ENCODE assay signal across 1 cellular context in the genomic region with DNA sequence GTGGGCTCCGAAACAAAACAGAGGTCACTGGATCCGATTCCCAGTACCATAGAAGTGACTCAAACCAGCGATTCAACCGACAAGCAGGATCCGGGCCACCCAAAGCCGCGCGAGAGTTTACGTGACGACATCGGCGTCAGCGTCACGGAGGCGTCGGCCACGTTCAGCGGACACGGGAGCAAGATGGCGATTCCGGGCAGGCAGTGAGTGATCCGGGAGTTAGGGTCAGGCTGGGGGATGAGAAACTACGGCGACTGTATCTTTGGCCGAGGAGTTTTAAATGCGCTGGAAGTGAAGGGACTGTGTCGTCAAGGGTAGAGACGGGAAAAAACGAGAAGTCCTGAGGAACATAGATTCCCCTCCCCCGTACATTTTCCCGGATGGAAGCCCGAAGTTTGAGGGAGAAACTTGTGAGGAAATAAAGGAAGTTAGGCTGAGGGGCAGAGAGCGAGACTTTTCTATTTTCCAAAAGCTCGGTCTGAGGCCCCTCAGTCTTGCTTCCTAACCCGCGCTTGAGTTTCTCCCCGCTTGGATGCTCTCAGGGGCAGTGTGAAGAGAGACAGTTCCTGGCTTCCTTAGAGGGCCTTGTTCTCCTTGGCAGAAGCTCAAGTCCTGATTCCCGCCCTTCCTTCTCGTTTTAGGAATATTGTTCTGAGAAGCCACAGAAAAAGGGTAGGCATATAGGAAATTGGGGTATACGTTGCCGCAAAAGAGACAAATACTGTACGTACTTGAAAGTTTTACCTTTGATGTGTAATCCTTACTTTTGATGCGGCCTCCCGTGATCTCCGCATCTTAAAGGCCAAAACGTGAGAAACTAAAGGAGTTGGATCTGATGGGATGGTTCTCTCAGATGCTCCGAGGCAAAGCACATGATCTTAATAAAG.
TF ChIP-seq lines count a peak whose summit lies in the region.

A gene with protein sequence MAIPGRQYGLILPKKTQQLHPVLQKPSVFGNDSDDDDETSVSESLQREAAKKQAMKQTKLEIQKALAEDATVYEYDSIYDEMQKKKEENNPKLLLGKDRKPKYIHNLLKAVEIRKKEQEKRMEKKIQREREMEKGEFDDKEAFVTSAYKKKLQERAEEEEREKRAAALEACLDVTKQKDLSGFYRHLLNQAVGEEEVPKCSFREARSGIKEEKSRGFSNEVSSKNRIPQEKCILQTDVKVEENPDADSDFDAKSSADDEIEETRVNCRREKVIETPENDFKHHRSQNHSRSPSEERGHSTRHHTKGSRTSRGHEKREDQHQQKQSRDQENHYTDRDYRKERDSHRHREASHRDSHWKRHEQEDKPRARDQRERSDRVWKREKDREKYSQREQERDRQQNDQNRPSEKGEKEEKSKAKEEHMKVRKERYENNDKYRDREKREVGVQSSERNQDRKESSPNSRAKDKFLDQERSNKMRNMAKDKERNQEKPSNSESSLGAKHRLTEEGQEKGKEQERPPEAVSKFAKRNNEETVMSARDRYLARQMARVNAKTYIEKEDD (plus strand): TSS at position 156 of the 887 bp plus-strand sequence. CDS start 28 bp downstream, at position 184.

TF ChIP-seq in HepG2, 621 proteins besides CTCF, POLR2A, EP300 and RAD21 (continued from another document and continues in another):
- TF ChIP-seq, protein P1, sequence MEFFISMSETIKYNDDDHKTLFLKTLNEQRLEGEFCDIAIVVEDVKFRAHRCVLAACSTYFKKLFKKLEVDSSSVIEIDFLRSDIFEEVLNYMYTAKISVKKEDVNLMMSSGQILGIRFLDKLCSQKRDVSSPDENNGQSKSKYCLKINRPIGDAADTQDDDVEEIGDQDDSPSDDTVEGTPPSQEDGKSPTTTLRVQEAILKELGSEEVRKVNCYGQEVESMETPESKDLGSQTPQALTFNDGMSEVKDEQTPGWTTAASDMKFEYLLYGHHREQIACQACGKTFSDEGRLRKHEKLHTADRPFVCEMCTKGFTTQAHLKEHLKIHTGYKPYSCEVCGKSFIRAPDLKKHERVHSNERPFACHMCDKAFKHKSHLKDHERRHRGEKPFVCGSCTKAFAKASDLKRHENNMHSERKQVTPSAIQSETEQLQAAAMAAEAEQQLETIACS (CRISPR knock-in tag; IDR thresholded peaks at IDR 0.05) = 0 out of 2 replicates have a peak, but pooled peaks have one; percentile 47
- TF ChIP-seq KDM3A (CRISPR knock-in tag; IDR thresholded peaks at IDR 0.05; ENCODE audit: low read depth) = peak; percentile 67; the same call in 1 of the 2 replicates
- TF ChIP-seq, protein P2, sequence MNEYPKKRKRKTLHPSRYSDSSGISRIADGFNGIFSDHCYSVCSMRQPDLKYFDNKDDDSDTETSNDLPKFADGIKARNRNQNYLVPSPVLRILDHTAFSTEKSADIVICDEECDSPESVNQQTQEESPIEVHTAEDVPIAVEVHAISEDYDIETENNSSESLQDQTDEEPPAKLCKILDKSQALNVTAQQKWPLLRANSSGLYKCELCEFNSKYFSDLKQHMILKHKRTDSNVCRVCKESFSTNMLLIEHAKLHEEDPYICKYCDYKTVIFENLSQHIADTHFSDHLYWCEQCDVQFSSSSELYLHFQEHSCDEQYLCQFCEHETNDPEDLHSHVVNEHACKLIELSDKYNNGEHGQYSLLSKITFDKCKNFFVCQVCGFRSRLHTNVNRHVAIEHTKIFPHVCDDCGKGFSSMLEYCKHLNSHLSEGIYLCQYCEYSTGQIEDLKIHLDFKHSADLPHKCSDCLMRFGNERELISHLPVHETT (CRISPR knock-in tag; conservative IDR thresholded peaks at IDR 0.05) = peak; percentile 55; the same call in 1 of the 2 replicates
- TF ChIP-seq SSRP1 (CRISPR knock-in tag; IDR thresholded peaks at IDR 0.05) = 0 out of 2 replicates have a peak, but pooled peaks have one; percentile 37
- peak; percentile 84 for TF ChIP-seq ZFX (CRISPR knock-in tag; IDR thresholded peaks at IDR 0.05; ENCODE audit: low read depth)
- TF ChIP-seq, protein P3, sequence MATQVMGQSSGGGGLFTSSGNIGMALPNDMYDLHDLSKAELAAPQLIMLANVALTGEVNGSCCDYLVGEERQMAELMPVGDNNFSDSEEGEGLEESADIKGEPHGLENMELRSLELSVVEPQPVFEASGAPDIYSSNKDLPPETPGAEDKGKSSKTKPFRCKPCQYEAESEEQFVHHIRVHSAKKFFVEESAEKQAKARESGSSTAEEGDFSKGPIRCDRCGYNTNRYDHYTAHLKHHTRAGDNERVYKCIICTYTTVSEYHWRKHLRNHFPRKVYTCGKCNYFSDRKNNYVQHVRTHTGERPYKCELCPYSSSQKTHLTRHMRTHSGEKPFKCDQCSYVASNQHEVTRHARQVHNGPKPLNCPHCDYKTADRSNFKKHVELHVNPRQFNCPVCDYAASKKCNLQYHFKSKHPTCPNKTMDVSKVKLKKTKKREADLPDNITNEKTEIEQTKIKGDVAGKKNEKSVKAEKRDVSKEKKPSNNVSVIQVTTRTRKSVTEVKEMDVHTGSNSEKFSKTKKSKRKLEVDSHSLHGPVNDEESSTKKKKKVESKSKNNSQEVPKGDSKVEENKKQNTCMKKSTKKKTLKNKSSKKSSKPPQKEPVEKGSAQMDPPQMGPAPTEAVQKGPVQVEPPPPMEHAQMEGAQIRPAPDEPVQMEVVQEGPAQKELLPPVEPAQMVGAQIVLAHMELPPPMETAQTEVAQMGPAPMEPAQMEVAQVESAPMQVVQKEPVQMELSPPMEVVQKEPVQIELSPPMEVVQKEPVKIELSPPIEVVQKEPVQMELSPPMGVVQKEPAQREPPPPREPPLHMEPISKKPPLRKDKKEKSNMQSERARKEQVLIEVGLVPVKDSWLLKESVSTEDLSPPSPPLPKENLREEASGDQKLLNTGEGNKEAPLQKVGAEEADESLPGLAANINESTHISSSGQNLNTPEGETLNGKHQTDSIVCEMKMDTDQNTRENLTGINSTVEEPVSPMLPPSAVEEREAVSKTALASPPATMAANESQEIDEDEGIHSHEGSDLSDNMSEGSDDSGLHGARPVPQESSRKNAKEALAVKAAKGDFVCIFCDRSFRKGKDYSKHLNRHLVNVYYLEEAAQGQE (IDR thresholded peaks at IDR 0.05; ENCODE audit: borderline replicate concordance in 1 of 2, low read depth in 1 of 2, low read length in 2 of 2) = peak in 1 of 2 experiments; percentile 71; a peak in 2 of 4 replicates
- TF ChIP-seq SOX13 (IDR thresholded peaks at IDR 0.05) = peak; percentile 3; the same call in 1 of the 2 replicates
- peak in 1 of 2 experiments; percentile 37; a peak in 2 of 4 replicates for TF ChIP-seq SOX13 (CRISPR knock-in tag; conservative IDR thresholded peaks at IDR 0.05 in 1 of 2, IDR thresholded peaks at IDR 0.05 in 1 of 2)
- peak; percentile 84 for TF ChIP-seq KDM5A (IDR thresholded peaks at IDR 0.05; ENCODE audit: borderline replicate concordance, low read length)
- no peak for TF ChIP-seq SETDB1 (CRISPR knock-in tag; IDR thresholded peaks at IDR 0.05; ENCODE audit: borderline replicate concordance)
- peak; percentile 69; the same call in 1 of the 2 replicates for TF ChIP-seq ZSCAN21 (CRISPR knock-in tag; IDR thresholded peaks at IDR 0.05; ENCODE audit: borderline replicate concordance)
- TF ChIP-seq ZNF562 (CRISPR knock-in tag; IDR thresholded peaks at IDR 0.05; ENCODE audit: borderline replicate concordance) = no peak
- TF ChIP-seq, protein P4, sequence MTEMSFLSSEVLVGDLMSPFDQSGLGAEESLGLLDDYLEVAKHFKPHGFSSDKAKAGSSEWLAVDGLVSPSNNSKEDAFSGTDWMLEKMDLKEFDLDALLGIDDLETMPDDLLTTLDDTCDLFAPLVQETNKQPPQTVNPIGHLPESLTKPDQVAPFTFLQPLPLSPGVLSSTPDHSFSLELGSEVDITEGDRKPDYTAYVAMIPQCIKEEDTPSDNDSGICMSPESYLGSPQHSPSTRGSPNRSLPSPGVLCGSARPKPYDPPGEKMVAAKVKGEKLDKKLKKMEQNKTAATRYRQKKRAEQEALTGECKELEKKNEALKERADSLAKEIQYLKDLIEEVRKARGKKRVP (CRISPR knock-in tag; IDR thresholded peaks at IDR 0.05) = peak in 1 of 2 experiments; percentile 73; a peak in 1 of 4 replicates
- TF ChIP-seq, protein P5, sequence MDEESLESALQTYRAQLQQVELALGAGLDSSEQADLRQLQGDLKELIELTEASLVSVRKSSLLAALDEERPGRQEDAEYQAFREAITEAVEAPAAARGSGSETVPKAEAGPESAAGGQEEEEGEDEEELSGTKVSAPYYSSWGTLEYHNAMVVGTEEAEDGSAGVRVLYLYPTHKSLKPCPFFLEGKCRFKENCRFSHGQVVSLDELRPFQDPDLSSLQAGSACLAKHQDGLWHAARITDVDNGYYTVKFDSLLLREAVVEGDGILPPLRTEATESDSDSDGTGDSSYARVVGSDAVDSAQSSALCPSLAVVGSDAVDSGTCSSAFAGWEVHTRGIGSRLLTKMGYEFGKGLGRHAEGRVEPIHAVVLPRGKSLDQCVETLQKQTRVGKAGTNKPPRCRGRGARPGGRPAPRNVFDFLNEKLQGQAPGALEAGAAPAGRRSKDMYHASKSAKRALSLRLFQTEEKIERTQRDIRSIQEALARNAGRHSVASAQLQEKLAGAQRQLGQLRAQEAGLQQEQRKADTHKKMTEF (CRISPR knock-in tag; IDR thresholded peaks at IDR 0.05) = peak; percentile 58
- peak; percentile 65; the same call in 1 of the 2 replicates for TF ChIP-seq ZNF878 (CRISPR knock-in tag; IDR thresholded peaks at IDR 0.05)
- 0 out of 2 replicates have a peak, but pooled peaks have one; percentile 66 for TF ChIP-seq GLI4 (CRISPR knock-in tag; IDR thresholded peaks at IDR 0.05; ENCODE audit: borderline replicate concordance)
- peak; percentile 55; the same call in 1 of the 2 replicates for TF ChIP-seq SRY (CRISPR knock-in tag; IDR thresholded peaks at IDR 0.05)
- no peak for TF ChIP-seq SMC3 (IDR thresholded peaks at IDR 0.05; ENCODE audit: low read length)
- peak; percentile 81 for TF ChIP-seq ZC3H13 (CRISPR knock-in tag; IDR thresholded peaks at IDR 0.05)
- TF ChIP-seq, protein P6, sequence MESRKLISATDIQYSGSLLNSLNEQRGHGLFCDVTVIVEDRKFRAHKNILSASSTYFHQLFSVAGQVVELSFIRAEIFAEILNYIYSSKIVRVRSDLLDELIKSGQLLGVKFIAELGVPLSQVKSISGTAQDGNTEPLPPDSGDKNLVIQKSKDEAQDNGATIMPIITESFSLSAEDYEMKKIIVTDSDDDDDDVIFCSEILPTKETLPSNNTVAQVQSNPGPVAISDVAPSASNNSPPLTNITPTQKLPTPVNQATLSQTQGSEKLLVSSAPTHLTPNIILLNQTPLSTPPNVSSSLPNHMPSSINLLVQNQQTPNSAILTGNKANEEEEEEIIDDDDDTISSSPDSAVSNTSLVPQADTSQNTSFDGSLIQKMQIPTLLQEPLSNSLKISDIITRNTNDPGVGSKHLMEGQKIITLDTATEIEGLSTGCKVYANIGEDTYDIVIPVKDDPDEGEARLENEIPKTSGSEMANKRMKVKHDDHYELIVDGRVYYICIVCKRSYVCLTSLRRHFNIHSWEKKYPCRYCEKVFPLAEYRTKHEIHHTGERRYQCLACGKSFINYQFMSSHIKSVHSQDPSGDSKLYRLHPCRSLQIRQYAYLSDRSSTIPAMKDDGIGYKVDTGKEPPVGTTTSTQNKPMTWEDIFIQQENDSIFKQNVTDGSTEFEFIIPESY (CRISPR knock-in tag; IDR thresholded peaks at IDR 0.05) = 0 out of 2 replicates have a peak, but pooled peaks have one; percentile 11
- TF ChIP-seq PHF21A (CRISPR knock-in tag; IDR thresholded peaks at IDR 0.05) = peak; percentile 73; the same call in 1 of the 2 replicates
- peak; percentile 93 for TF ChIP-seq ARNT2 (CRISPR knock-in tag; IDR thresholded peaks at IDR 0.05; ENCODE audit: low read depth)
- TF ChIP-seq, protein P7, sequence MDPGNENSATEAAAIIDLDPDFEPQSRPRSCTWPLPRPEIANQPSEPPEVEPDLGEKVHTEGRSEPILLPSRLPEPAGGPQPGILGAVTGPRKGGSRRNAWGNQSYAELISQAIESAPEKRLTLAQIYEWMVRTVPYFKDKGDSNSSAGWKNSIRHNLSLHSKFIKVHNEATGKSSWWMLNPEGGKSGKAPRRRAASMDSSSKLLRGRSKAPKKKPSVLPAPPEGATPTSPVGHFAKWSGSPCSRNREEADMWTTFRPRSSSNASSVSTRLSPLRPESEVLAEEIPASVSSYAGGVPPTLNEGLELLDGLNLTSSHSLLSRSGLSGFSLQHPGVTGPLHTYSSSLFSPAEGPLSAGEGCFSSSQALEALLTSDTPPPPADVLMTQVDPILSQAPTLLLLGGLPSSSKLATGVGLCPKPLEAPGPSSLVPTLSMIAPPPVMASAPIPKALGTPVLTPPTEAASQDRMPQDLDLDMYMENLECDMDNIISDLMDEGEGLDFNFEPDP (CRISPR knock-in tag; conservative IDR thresholded peaks at IDR 0.05) = no peak
- TF ChIP-seq, protein P8, sequence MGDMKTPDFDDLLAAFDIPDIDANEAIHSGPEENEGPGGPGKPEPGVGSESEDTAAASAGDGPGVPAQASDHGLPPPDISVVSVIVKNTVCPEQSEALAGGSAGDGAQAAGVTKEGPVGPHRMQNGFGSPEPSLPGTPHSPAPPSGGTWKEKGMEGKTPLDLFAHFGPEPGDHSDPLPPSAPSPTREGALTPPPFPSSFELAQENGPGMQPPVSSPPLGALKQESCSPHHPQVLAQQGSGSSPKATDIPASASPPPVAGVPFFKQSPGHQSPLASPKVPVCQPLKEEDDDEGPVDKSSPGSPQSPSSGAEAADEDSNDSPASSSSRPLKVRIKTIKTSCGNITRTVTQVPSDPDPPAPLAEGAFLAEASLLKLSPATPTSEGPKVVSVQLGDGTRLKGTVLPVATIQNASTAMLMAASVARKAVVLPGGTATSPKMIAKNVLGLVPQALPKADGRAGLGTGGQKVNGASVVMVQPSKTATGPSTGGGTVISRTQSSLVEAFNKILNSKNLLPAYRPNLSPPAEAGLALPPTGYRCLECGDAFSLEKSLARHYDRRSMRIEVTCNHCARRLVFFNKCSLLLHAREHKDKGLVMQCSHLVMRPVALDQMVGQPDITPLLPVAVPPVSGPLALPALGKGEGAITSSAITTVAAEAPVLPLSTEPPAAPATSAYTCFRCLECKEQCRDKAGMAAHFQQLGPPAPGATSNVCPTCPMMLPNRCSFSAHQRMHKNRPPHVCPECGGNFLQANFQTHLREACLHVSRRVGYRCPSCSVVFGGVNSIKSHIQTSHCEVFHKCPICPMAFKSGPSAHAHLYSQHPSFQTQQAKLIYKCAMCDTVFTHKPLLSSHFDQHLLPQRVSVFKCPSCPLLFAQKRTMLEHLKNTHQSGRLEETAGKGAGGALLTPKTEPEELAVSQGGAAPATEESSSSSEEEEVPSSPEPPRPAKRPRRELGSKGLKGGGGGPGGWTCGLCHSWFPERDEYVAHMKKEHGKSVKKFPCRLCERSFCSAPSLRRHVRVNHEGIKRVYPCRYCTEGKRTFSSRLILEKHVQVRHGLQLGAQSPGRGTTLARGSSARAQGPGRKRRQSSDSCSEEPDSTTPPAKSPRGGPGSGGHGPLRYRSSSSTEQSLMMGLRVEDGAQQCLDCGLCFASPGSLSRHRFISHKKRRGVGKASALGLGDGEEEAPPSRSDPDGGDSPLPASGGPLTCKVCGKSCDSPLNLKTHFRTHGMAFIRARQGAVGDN (CRISPR knock-in tag; IDR thresholded peaks at IDR 0.05) = peak; percentile 90
- peak; percentile 77; the same call in 1 of the 2 replicates for TF ChIP-seq ZNF879 (CRISPR knock-in tag; IDR thresholded peaks at IDR 0.05)
- peak; percentile 43; the same call in 1 of the 2 replicates for TF ChIP-seq HDAC2 (CRISPR knock-in tag; IDR thresholded peaks at IDR 0.05)
- 0 out of 2 replicates have a peak, but pooled peaks have one; percentile 46 for TF ChIP-seq HOXD1 (CRISPR knock-in tag; IDR thresholded peaks at IDR 0.05)
